22 cellular contexts compared by ENCODE assay signal in the genomic region with DNA sequence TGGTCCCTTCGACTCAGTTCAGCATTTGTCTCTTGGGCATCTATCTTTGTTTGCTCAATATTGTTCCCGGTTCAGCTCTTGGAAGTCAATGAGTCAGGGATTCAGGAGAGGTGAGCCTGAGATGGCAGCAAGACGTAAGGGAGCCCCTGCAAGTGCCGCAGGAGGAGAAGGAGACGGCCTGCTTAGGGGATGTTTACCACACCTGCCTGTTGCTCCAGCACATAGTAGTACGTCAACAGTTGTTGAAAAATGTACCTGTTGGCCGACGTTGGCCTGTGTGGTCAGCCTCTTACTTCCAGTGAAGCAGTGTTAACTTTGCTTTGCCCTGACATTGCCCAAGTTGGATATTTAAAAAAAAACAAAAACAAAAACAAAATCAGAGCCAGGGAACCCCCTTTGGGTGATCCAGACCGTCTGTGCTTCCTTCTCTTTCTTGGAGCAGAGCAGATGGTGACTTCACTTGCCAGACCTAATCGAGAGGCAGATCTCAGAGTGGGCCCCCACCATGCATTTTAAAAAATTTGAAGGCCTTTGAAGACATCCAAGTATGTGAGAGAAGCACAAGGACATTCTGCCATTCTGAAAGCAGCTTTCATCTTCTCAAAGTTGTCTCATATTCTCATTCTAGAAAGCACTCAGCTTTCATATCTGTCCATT.
DNase-seq lines count a peak whose midpoint lies in the region; ATAC-seq and TF ChIP-seq lines count a peak whose summit lies in the region.
"Had no signal": no experiment of that assay in that cellular context is flagged by ENCODE, and none has a peak within 500 bp of the region (broad histone marks: within the 10 kb centered on the region; RNA-seq: fewer than 3 reads in every experiment).

No MANE protein-coding gene starts in this region.

- no peak overlapping the region for H3K27ac ChIP-seq in esophagus muscularis mucosa (replicated peaks in 1 of 4)
- H3K27ac ChIP-seq: 22Rv1, GM23248, PC-9, SJSA1 had no signal

- H3K27me3 ChIP-seq in esophagus muscularis mucosa, result peaks cover 0 to 4% (median 2%) of the 10 kb centered on the region in 4 donors
- H3K27me3 ChIP-seq: BE2C had no signal

- no peak for TF ChIP-seq EP300 in esophagus muscularis mucosa (IDR thresholded peaks at IDR 0.05)

- H3K36me3 ChIP-seq in esophagus muscularis mucosa, result no peaks in the 10 kb centered on the region
- H3K36me3 ChIP-seq: BE2C, SJSA1 had no signal

- no peak for TF ChIP-seq CTCF in esophagus muscularis mucosa (IDR thresholded peaks at IDR 0.05)

- TF ChIP-seq POLR2A in esophagus muscularis mucosa (IDR thresholded peaks at IDR 0.05; ENCODE audit: low read depth), result no peak

- intact Hi-C loops in esophagus muscularis mucosa (cut with DNase I), result no loop called here
- intact Hi-C loops in left cardiac atrium (cut with DNase I), result no loop called here

- H3K9me3 ChIP-seq in esophagus muscularis mucosa, result no peaks in the 10 kb centered on the region
- H3K9me3 ChIP-seq: BE2C, SJSA1 had no signal

- H3K4me1 ChIP-seq in esophagus muscularis mucosa, result no peaks in the 10 kb centered on the region
- H3K4me1 ChIP-seq: SJSA1 had no signal

- WGBS in esophagus muscularis mucosa, result 84% methylated on average over 10 of the region's 10 CpGs

- peak in 2 of 3 experiments; percentile 50 to 70 for DNase-seq in NCI-H1417 (lab: John Stamatoyannopoulos, UW)
- DNase-seq in NCI-H1417 treated with DMSO at 0.1 percent for 48 hours (lab: John Stamatoyannopoulos, UW), result no peak
- DNase-seq in NCI-H2171 treated with DMSO at 0.1 percent for 48 hours (lab: John Stamatoyannopoulos, UW), result peak; percentile 83
- DNase-seq in esophagus muscularis mucosa (ENCODE audit: extremely low spot score), result peak; percentile 62
- DNase-seq in activated CD8-positive, alpha-beta memory T cell treated with anti-CD3 and anti-CD28 coated beads for 24 hours, result no peak
- DNase-seq in left cardiac atrium, result no peak
- DNase-seq: BE2C; CD8-positive, alpha-beta memory T cell; GM23248; H9; HFFc6; NCI-H1105 treated with DMSO at 0.1 percent for 48 hours; NCI-H1930; NCI-H2107; NCI-H446 treated with DMSO at 0.1 percent for 48 hours; NCI-H526; PC-9 had no signal

- no peak overlapping the region for H3K4me3 ChIP-seq in esophagus muscularis mucosa
- H3K4me3 ChIP-seq: GM23248, K562, PC-9, SJSA1 had no signal

- no peak for ATAC-seq in left cardiac atrium
- no peak for ATAC-seq in HG02885 (IDR thresholded peaks at IDR 0.05; ENCODE audit: poor library complexity, unreplicated experiment)
- ATAC-seq: K562, Right ventricle myocardium inferior had no signal

Comparison
In these comparisons a context has a peak if more than half of its experiments do, and no peak if none do; other contexts are left out.
1. DNase-seq: peak in NCI-H1417 (2 of 3), NCI-H2171 treated with DMSO at 0.1 percent for 48 hours (single experiment) and esophagus muscularis mucosa (single experiment); none in NCI-H1417 treated with DMSO at 0.1 percent for 48 hours (single experiment), activated CD8-positive, alpha-beta memory T cell treated with anti-CD3 and anti-CD28 coated beads for 24 hours (single experiment) and left cardiac atrium (single experiment).